Comparison of ENCODE assay signal across 8 cellular contexts in genomic region chr5:69166686-69167487, GRCh38. TPM values are rescaled to one million over a fixed set of nuclear protein-coding genes. Genes with fewer than 3 reads are reported as not detected.
DNase-seq lines count a peak whose midpoint lies in the region; TF ChIP-seq lines count a peak whose summit lies in the region.

TSS of gene CCNB1 (plus strand) at chr5:69167150. CDS start at chr5:69167263, 113 bp downstream.

- H2BK12ac ChIP-seq in neuronal stem cell (ENCODE audit: low read length), result no peak within 1 kb of the TSS

- peak within 1 kb of the TSS; percentile 66 for H3K23ac ChIP-seq in neuronal stem cell (ENCODE audit: low read depth, low read length, poor library complexity)

- H4K91ac ChIP-seq in neuronal stem cell (ENCODE audit: low read depth, low read length, poor library complexity), result no peak within 1 kb of the TSS

- H2BK15ac ChIP-seq in neuronal stem cell (ENCODE audit: low read length), result no peak within 1 kb of the TSS

- DNase-seq in GM04504 (ENCODE audit: low read depth) (peak; percentile 92), HFFc6 (peak; percentile 97), NAMALWA (ENCODE audit: low spot score) (peak; percentile 99), SK-MEL-5 (ENCODE audit: low read depth, low spot score) (peak; percentile 98), foreskin melanocyte (peak; percentile 94), neuronal stem cell (ENCODE audit: low spot score) (peak; percentile 93)
- DNase-seq in activated naive CD4-positive, alpha-beta T cell (lab: John Stamatoyannopoulos, UW), result peak; percentile 86 to 95 (median 91)

- H3K27me3 Mint-ChIP-seq in HFFc6 (ENCODE audit: insufficient read depth), result peaks cover 2% of the 10 kb centered on the region; the same call in 1 of the 2 replicates

- H3K27ac Mint-ChIP-seq in HFFc6, result peak within 1 kb of the TSS; percentile 93

- H3K4me3 ChIP-seq in neuronal stem cell (ENCODE audit: low read length in 2 of 2), result peak within 1 kb of the TSS; percentile 84 to 95
- H3K4me3 ChIP-seq in subcutaneous abdominal adipose tissue (ENCODE audit: low read depth in 1 of 5, low read length in 5 of 5), result peak within 1 kb of the TSS; percentile 84 to 98 (median 87)

- peaks cover 38% of the 10 kb centered on the region for H3K36me3 Mint-ChIP-seq in HFFc6 (ENCODE audit: low read depth)

- peak within 1 kb of the TSS; percentile 95 for H3K18ac ChIP-seq in neuronal stem cell (ENCODE audit: low read length)

- peak within 1 kb of the TSS; percentile 94 for H3K9ac ChIP-seq in neuronal stem cell (ENCODE audit: low read depth, low read length, poor library complexity)
- H3K9ac ChIP-seq in subcutaneous abdominal adipose tissue (ENCODE audit: low read length in 5 of 5), result peak within 1 kb of the TSS; percentile 52 to 96 (median 88)

- H2AFZ ChIP-seq in neuronal stem cell (ENCODE audit: low read length), result peak within 1 kb of the TSS; percentile 81

- peak within 1 kb of the TSS; percentile 49 for H2AK5ac ChIP-seq in neuronal stem cell (ENCODE audit: low read depth, low read length)

- peak within 1 kb of the TSS; percentile 49 for H3K14ac ChIP-seq in neuronal stem cell (ENCODE audit: low read length)

- H3K79me1 ChIP-seq in neuronal stem cell (ENCODE audit: low read depth, low read length), result no peaks in the 10 kb centered on the region

- in situ Hi-C loops in SK-MEL-5 (cut with HindIII; ENCODE audit: low pct_unique_long_range_greater_than_20kb, low sequenced_read_pairs), result no loop called here

- TF ChIP-seq CTCF in HFFc6 (IDR thresholded peaks at IDR 0.05), result no peak

- peaks cover 16 to 43% of the 10 kb centered on the region in 2 donors for H3K36me3 ChIP-seq in neuronal stem cell (replicated peaks in 1 of 2; ENCODE audit: control insufficient read depth in 2 of 2, insufficient read depth in 2 of 2, low read length in 2 of 2)
- H3K36me3 ChIP-seq in subcutaneous abdominal adipose tissue (ENCODE audit: control insufficient read depth in 5 of 5, insufficient read depth in 5 of 5, low read length in 5 of 5), result peaks cover 0 to 6% (median 4%) of the 10 kb centered on the region in 5 donors

- H3K4me1 ChIP-seq in neuronal stem cell (ENCODE audit: control insufficient read depth in 2 of 2, insufficient read depth in 1 of 2, low read depth in 1 of 2, low read length in 2 of 2), result peaks cover 6 to 13% of the 10 kb centered on the region in 2 donors
- peaks cover 0 to 21% (median 18%) of the 10 kb centered on the region in 5 donors for H3K4me1 ChIP-seq in subcutaneous abdominal adipose tissue (ENCODE audit: control insufficient read depth in 5 of 5, insufficient read depth in 5 of 5, low read length in 5 of 5)

- no peaks in the 10 kb centered on the region; the same call in 1 of the 2 replicates for H3K9me3 Mint-ChIP-seq in HFFc6

- no peak within 1 kb of the TSS for H3K4ac ChIP-seq in neuronal stem cell (ENCODE audit: low read length)

- H3K4me1 Mint-ChIP-seq in HFFc6 (ENCODE audit: low read depth), result peaks cover 51% of the 10 kb centered on the region

- H3K4me2 ChIP-seq in neuronal stem cell (ENCODE audit: insufficient read depth, low read length, poor library complexity, severe bottlenecking), result peak within 1 kb of the TSS; percentile 74

- no CpG with 5 or more reads among the region's 50 CpGs for WGBS in neuronal stem cell (ENCODE audit: extremely low coverage in 2 of 2, insufficient read length in 2 of 2, insufficient replicate concordance in 1 of 2), 2 donors

- no peaks in the 10 kb centered on the region for H3K27me3 ChIP-seq in neuronal stem cell (ENCODE audit: control insufficient read depth in 3 of 3, insufficient read depth in 3 of 3, low read depth in 1 of 3, low read length in 3 of 3)
- no peaks in the 10 kb centered on the region for H3K27me3 ChIP-seq in subcutaneous abdominal adipose tissue (ENCODE audit: control insufficient read depth in 5 of 5, insufficient read depth in 4 of 5, low read length in 5 of 5)

- H2BK5ac ChIP-seq in neuronal stem cell (ENCODE audit: low read length), result peak within 1 kb of the TSS; percentile 68

- no peak within 1 kb of the TSS for H2BK120ac ChIP-seq in neuronal stem cell (ENCODE audit: low read depth, low read length)

- H3K27ac ChIP-seq in neuronal stem cell (replicated peaks; ENCODE audit: low read length), result peak within 1 kb of the TSS; percentile 89
- peak within 1 kb of the TSS; percentile 27 for H3K27ac ChIP-seq in subcutaneous abdominal adipose tissue (ENCODE audit: low read depth, low read length)

- peak within 1 kb of the TSS; percentile 98 for H3K4me3 Mint-ChIP-seq in HFFc6

- H3K9me3 ChIP-seq in neuronal stem cell (replicated peaks in 1 of 2; ENCODE audit: control insufficient read depth in 2 of 2, insufficient read depth in 1 of 2, low read depth in 1 of 2, low read length in 2 of 2) (no peaks in the 10 kb centered on the region), subcutaneous abdominal adipose tissue (ENCODE audit: control insufficient read depth in 5 of 5, low read length in 5 of 5) (no peaks in the 10 kb centered on the region)

- no peak within 1 kb of the TSS for H4K8ac ChIP-seq in neuronal stem cell (ENCODE audit: low read depth, low read length)

RNA-seq across cellular contexts. Expression of gene CCNB1, which starts in this region (rescaled TPM):
- total RNA-seq in HFFc6 (2021; fragmentation: NEBNext Ultra II Directional; extraction: Animal tissue kit (Norgen Biotek cat#: 25700)), result 100 to 1,000 TPM in 5 of 6 experiments, 10 to 100 TPM in 1; 89.8 to 199 (median 169) TPM
- total RNA-seq in SK-MEL-5 (2014; rRNA removed; shearing (Covaris generic)), result 114 and 123 TPM in 2 replicates
- 88.0 and 115 TPM in 2 replicates for polyA plus RNA-seq in SK-MEL-5 (2015; cell fraction: cytosol; rRNA removed)
- 62.6 and 96.2 TPM in 2 replicates for polyA plus RNA-seq in SK-MEL-5 (2015; cell fraction: nucleus; rRNA removed)
- 274 TPM for polyA plus RNA-seq in neuronal stem cell (2013, experiment 1 of 2)
- polyA plus RNA-seq in neuronal stem cell (2013, experiment 2 of 2), result 269 TPM

Comparison
In these comparisons a context has a peak if more than half of its experiments do, and no peak if none do; other contexts are left out.
1. Peak in every context shown above with its lines: DNase-seq, H3K4me3 ChIP-seq and H3K27ac ChIP-seq.